19 cellular contexts compared by ENCODE assay signal in the genomic region with DNA sequence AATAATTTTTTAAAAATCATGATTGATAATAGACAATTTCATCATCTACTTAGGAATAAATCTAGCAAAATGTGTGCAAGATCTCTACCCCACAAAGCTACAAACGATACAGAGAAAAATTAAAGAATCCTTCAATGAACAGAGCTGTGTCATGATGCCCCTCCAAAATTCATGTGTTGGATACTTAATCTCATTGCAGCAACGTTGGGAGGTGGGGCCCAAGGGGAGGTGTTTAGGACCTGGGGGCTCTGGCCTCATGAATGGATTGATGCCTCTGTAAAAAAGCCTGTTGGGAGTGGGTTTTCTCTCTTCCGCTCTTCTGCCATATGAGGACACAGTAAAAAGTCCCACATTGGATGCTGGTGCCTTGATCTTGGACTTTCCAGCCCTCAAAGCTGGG. TPM values are rescaled to one million over a fixed set of nuclear protein-coding genes. Genes with fewer than 3 reads are reported as not detected.
DNase-seq lines count a peak whose midpoint lies in the region; ATAC-seq and TF ChIP-seq lines count a peak whose summit lies in the region.
"Had no signal": no experiment of that assay in that cellular context is flagged by ENCODE, and none has a peak within 500 bp of the region (broad histone marks: within the 10 kb centered on the region; RNA-seq: fewer than 3 reads in every experiment).

No MANE protein-coding gene starts in this region.

- peak overlapping the region; percentile 11; the same call in 1 of the 2 replicates for H3K9ac ChIP-seq in BLaER1

- peaks cover 35% of the 10 kb centered on the region for H3K4me1 Mint-ChIP-seq in activated CD4-positive, alpha-beta T cell treated with anti-CD3 and anti-CD28 coated beads, Interleukin-2, amount 10 ng/mL, durations not matched to agents 7 days and 5 days
- H3K4me1 Mint-ChIP-seq in CD8-positive, alpha-beta memory T cell: peaks cover 28 to 37% (median 36%) of the 10 kb centered on the region in 3 donors
- peaks cover 21% of the 10 kb centered on the region for H3K4me1 Mint-ChIP-seq in central memory CD8-positive, alpha-beta T cell

- peaks cover 18% of the 10 kb centered on the region for H3K36me3 Mint-ChIP-seq in activated CD4-positive, alpha-beta T cell treated with anti-CD3 and anti-CD28 coated beads, Interleukin-2, amount 10 ng/mL, durations not matched to agents 7 days and 5 days (ENCODE audit: low read depth)
- peaks cover 0 to 9% (median 1%) of the 10 kb centered on the region in 3 donors for H3K36me3 Mint-ChIP-seq in CD8-positive, alpha-beta memory T cell
- H3K36me3 Mint-ChIP-seq in central memory CD8-positive, alpha-beta T cell (ENCODE audit: insufficient read depth): no peaks in the 10 kb centered on the region

- peak overlapping the region; percentile 51 for H3K4me3 Mint-ChIP-seq in activated CD4-positive, alpha-beta T cell treated with anti-CD3 and anti-CD28 coated beads, Interleukin-2, amount 10 ng/mL, durations not matched to agents 7 days and 5 days
- peak overlapping the region in 6 of 7 donors; percentile 53 to 73 (median 66) for H3K4me3 Mint-ChIP-seq in CD8-positive, alpha-beta memory T cell
- H3K4me3 Mint-ChIP-seq in central memory CD8-positive, alpha-beta T cell: peak overlapping the region; percentile 45
- H3K4me3 Mint-ChIP-seq: HFFc6 had no signal

- peaks cover 15% of the 10 kb centered on the region for H3K9me3 Mint-ChIP-seq in activated CD4-positive, alpha-beta T cell treated with anti-CD3 and anti-CD28 coated beads, Interleukin-2, amount 10 ng/mL, durations not matched to agents 7 days and 5 days
- H3K9me3 Mint-ChIP-seq in CD8-positive, alpha-beta memory T cell: peaks cover 0 to 8% (median 0%) of the 10 kb centered on the region in 5 donors
- H3K9me3 Mint-ChIP-seq in central memory CD8-positive, alpha-beta T cell: no peaks in the 10 kb centered on the region

- H3K27me3 ChIP-seq in BLaER1: no peaks in the 10 kb centered on the region
- no peaks in the 10 kb centered on the region for H3K27me3 ChIP-seq in CD8-positive, alpha-beta memory T cell (ENCODE audit: insufficient read depth, low read length, poor library complexity, severe bottlenecking)
- no peaks in the 10 kb centered on the region for H3K27me3 ChIP-seq in brain microvascular endothelial cell (replicated peaks)

- CTCF ChIA-PET in activated CD4-positive, alpha-beta T cell treated with anti-CD3 and anti-CD28 coated beads, Interleukin-2, amount 10 ng/mL, durations not matched to agents 7 days and 5 days (lab: Charles Lee): no interaction called here
- CTCF ChIA-PET in CD8-positive, alpha-beta memory T cell (lab: Charles Lee): no interaction called here

- no peak for DNase-seq in activated CD4-positive, alpha-beta T cell treated with anti-CD3 and anti-CD28 coated beads, Interleukin-2, amount 10 ng/mL, durations not matched to agents 7 days and 5 days
- no peak for DNase-seq in activated CD4-positive, alpha-beta T cell treated with anti-CD3 and anti-CD28 coated beads for 1 hour
- no peak for DNase-seq in CD8-positive, alpha-beta memory T cell
- no peak for DNase-seq in central memory CD8-positive, alpha-beta T cell (ENCODE audit: low spot score in 2 of 2)
- DNase-seq in brain microvascular endothelial cell: no peak
- DNase-seq: Calu3, HFFc6, IMR-90, NCI-H1105, NCI-H1694, NCI-H2107, NCI-H226, NCI-H524 treated with DMSO at 0.1 percent for 48 hours, Right ventricle myocardium superior had no signal

- no peaks in the 10 kb centered on the region for H4K20me1 ChIP-seq in BLaER1

- in situ Hi-C loops in brain microvascular endothelial cell (cut with HindIII; ENCODE audit: low pct_ligation_motif_present, low sequenced_read_pairs): no loop called here

- POLR2A ChIA-PET in activated CD4-positive, alpha-beta T cell treated with anti-CD3 and anti-CD28 coated beads, Interleukin-2, amount 10 ng/mL, durations not matched to agents 7 days and 5 days (lab: Charles Lee): no interaction called here
- POLR2A ChIA-PET in CD8-positive, alpha-beta memory T cell (lab: Charles Lee): no interaction called here

- H3K36me3 ChIP-seq in BLaER1 (no peaks in the 10 kb centered on the region), brain microvascular endothelial cell (replicated peaks) (no peaks in the 10 kb centered on the region)
- H3K36me3 ChIP-seq in CD8-positive, alpha-beta memory T cell (ENCODE audit: insufficient read depth, low read length): no peaks in the 10 kb centered on the region

- H3K4me3 ChIP-seq in BLaER1 (no peak overlapping the region), brain microvascular endothelial cell (ENCODE audit: low read depth, low read length) (no peak overlapping the region)
- no peak overlapping the region for H3K4me3 ChIP-seq in CD8-positive, alpha-beta memory T cell (ENCODE audit: low read length)

- peak overlapping the region; percentile 71 for H3K27ac Mint-ChIP-seq in activated CD4-positive, alpha-beta T cell treated with anti-CD3 and anti-CD28 coated beads, Interleukin-2, amount 10 ng/mL, durations not matched to agents 7 days and 5 days
- peak overlapping the region in 4 of 8 donors; percentile 1 to 52 (median 32) for H3K27ac Mint-ChIP-seq in CD8-positive, alpha-beta memory T cell
- H3K27ac Mint-ChIP-seq in central memory CD8-positive, alpha-beta T cell (ENCODE audit: low read depth): no peak overlapping the region
- H3K27ac Mint-ChIP-seq: HFFc6 had no signal

- ATAC-seq in central memory CD8-positive, alpha-beta T cell (replicated peaks; ENCODE audit: extremely low read depth, poor library complexity, severe bottlenecking): no peak
- ATAC-seq in HG03135 (IDR thresholded peaks at IDR 0.05; ENCODE audit: unreplicated experiment) (no peak), HG03521 (IDR thresholded peaks at IDR 0.05; ENCODE audit: unreplicated experiment) (no peak)

- H3K4me1 ChIP-seq in BLaER1: peaks cover 30% of the 10 kb centered on the region
- H3K4me1 ChIP-seq in CD8-positive, alpha-beta memory T cell (ENCODE audit: insufficient read depth, low read length): peaks cover 35% of the 10 kb centered on the region

- peak overlapping the region; percentile 69 for H3K27ac ChIP-seq in BLaER1
- H3K27ac ChIP-seq in CD8-positive, alpha-beta memory T cell (ENCODE audit: low read depth, low read length): no peak overlapping the region
- no peak overlapping the region for H3K27ac ChIP-seq in brain microvascular endothelial cell
- H3K27ac ChIP-seq: C4-2B had no signal

- peaks cover 17% of the 10 kb centered on the region for H3K27me3 Mint-ChIP-seq in activated CD4-positive, alpha-beta T cell treated with anti-CD3 and anti-CD28 coated beads, Interleukin-2, amount 10 ng/mL, durations not matched to agents 7 days and 5 days
- peaks cover 8 to 16% of the 10 kb centered on the region in 2 donors for H3K27me3 Mint-ChIP-seq in CD8-positive, alpha-beta memory T cell
- peaks cover 26% of the 10 kb centered on the region for H3K27me3 Mint-ChIP-seq in central memory CD8-positive, alpha-beta T cell

- H3K4me2 ChIP-seq in BLaER1: peak overlapping the region; percentile 77

- peaks cover 13% of the 10 kb centered on the region for H3K9me3 ChIP-seq in BLaER1
- H3K9me3 ChIP-seq in CD8-positive, alpha-beta memory T cell (ENCODE audit: low read length): no peaks in the 10 kb centered on the region

- no peak for TF ChIP-seq CTCF in brain microvascular endothelial cell (IDR thresholded peaks at IDR 0.05; ENCODE audit: low read depth, low read length, missing control alignments)

RNA-seq across cellular contexts. Expression of gene PRSS38, which starts 54.9 kb away (rescaled TPM):
- not detected for total RNA-seq in activated CD4-positive, alpha-beta T cell treated with anti-CD3 and anti-CD28 coated beads, Interleukin-2, amount 10 ng/mL, durations not matched to agents 7 days and 5 days
- total RNA-seq in CD8-positive, alpha-beta memory T cell: not detected
- polyA plus RNA-seq in CD8-positive, alpha-beta memory T cell: not detected
- total RNA-seq: Calu3, HFFc6, HT1080, IMR-90, Right ventricle myocardium superior had no signal
- polyA plus RNA-seq: IMR-90 had no signal
